ENCODE assay signal across 15 cellular contexts in the genomic region with DNA sequence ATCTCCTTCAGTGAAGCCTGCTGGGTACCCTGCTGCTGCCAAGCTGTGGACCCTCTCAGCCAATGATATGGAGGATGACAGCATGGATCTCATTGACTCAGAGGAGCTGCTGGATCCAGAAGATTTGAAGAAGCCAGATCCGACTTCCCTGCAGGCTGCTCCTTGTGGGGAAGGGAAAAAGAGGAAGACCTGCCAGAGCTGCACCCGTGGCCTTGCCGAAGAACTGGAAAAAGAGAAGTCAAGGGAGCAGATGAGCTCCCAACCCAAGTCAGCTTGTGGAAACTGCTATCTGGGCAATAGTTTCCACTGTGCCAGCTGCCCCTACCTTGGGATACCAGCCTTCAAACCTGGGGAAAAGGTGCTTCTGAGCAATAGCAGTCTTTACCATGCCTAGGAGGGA.
"Had no signal": no experiment of that assay in that cellular context is flagged by ENCODE, and none has a peak within 500 bp of the region (broad histone marks: within the 10 kb centered on the region; RNA-seq: fewer than 3 reads in every experiment).

No MANE protein-coding gene starts in this region.

- H3K27ac ChIP-seq: hepatocyte, neutrophil, transverse colon had no signal

- H3K4me1 Mint-ChIP-seq: endodermal cell; stimulated activated effector memory CD8-positive, alpha-beta T cell treated with anti-CD3 and anti-CD28 coated beads, Interleukin-12 subunit alpha, Interleukin-12 subunit beta, amount 100 ng/mL, for 72 hours had no signal

- H3K4me1 ChIP-seq: transverse colon had no signal

- H3K9me3 ChIP-seq: neutrophil had no signal

- DNase-seq: activated CD4-positive, alpha-beta T cell treated with anti-CD3 and anti-CD28 coated beads, Interleukin-2, amount 50 U/mL, for 1 hour; activated CD4-positive, CD25-positive, alpha-beta regulatory T cell; activated naive CD8-positive, alpha-beta T cell treated with anti-CD3 and anti-CD28 coated beads, Interleukin-2, amount 10 ng/mL, durations not matched to agents 7 days and 5 days; anterior cingulate cortex; endodermal cell; kidney glomerular epithelial cell; naive B cell; posterior cingulate gyrus; transverse colon had no signal

- H2AFZ ChIP-seq: hepatocyte had no signal

- ATAC-seq: stimulated activated effector memory CD8-positive, alpha-beta T cell treated with anti-CD3 and anti-CD28 coated beads, Interleukin-12 subunit alpha, Interleukin-12 subunit beta, amount 100 ng/mL, for 72 hours had no signal

- H3K79me2 ChIP-seq: hepatocyte had no signal

- H3K36me3 ChIP-seq: neutrophil, transverse colon had no signal

- H3K4me3 Mint-ChIP-seq: activated naive CD8-positive, alpha-beta T cell treated with anti-CD3 and anti-CD28 coated beads, Interleukin-2, amount 10 ng/mL, durations not matched to agents 7 days and 5 days; endodermal cell; naive B cell; stimulated activated effector memory CD8-positive, alpha-beta T cell treated with anti-CD3 and anti-CD28 coated beads, Interleukin-12 subunit alpha, Interleukin-12 subunit beta, amount 100 ng/mL, for 72 hours; T-helper 1 cell treated with Interleukin-12 subunit alpha and Interleukin-12 subunit beta and Interleukin-4 antibody, amounts not matched to agents 30 μg/mL and 1 μg/mL, for 36 hours had no signal

- H3K4me2 ChIP-seq: hepatocyte, smooth muscle cell had no signal

- H3K36me3 Mint-ChIP-seq: stimulated activated effector memory CD8-positive, alpha-beta T cell treated with anti-CD3 and anti-CD28 coated beads, Interleukin-12 subunit alpha, Interleukin-12 subunit beta, amount 100 ng/mL, for 72 hours had no signal

- H3K27ac Mint-ChIP-seq: activated naive CD8-positive, alpha-beta T cell treated with anti-CD3 and anti-CD28 coated beads, Interleukin-2, amount 10 ng/mL, durations not matched to agents 7 days and 5 days; activated T-helper 2 cell treated with anti-CD3 and anti-CD28 coated beads, Interferon-gamma antibody, Interleukin-2, Interleukin-4, amounts not matched to agents 10 μg/mL and 5 μg/mL and 100 μg/mL, durations not matched to agents 14 hours and 24 hours and 36 hours; endodermal cell; naive B cell; stimulated activated effector memory CD8-positive, alpha-beta T cell treated with anti-CD3 and anti-CD28 coated beads, Interleukin-12 subunit alpha, Interleukin-12 subunit beta, amount 100 ng/mL, for 72 hours; T-helper 1 cell treated with Interleukin-12 subunit alpha and Interleukin-12 subunit beta and Interleukin-4 antibody, amounts not matched to agents 30 μg/mL and 1 μg/mL, for 36 hours had no signal

- H3K4me3 ChIP-seq: hepatocyte, smooth muscle cell, transverse colon had no signal
